In the genomic region with DNA sequence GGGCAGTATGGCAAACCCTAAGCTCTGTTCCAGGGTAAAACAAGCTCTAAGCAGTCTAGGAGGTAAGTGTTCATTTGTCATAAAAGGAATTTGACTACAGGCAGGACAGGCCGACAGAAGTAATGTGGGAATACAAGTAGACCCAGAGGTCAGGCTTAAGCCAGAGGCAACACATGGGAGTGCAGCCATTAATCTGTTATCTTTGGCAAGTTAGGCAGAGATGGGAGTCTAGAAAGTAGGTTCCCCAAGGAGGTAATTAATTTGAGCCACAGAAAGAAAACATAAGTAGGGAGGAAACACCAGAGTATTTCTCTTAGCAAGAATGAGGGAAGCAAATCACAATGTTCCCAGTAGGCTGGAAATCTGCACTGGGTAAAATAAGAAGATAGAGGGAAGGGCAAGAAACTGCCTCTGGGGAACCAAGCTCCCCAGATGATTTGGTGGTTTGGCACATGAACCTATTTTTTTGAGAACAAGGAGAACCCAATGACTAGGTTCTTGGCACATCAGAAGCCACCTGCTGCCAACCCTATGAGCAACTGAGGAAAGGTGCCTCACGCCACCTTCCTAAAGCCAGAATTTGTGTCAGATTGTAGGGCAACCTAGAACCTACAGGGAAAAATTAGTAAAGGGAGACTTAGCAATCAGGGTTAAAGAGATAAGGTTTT, we compare ENCODE assay signal across 29 cellular contexts.
DNase-seq lines count a peak whose midpoint lies in the region; ATAC-seq, FAIRE-seq and TF ChIP-seq lines count a peak whose summit lies in the region.
"Had no signal": no experiment of that assay in that cellular context is flagged by ENCODE, and none has a peak within 500 bp of the region (broad histone marks: within the 10 kb centered on the region; RNA-seq: fewer than 3 reads in every experiment).

No MANE protein-coding gene starts in this region.

- H3K27me3 ChIP-seq in astrocyte (ENCODE audit: insufficient read depth, low read length) = no peaks in the 10 kb centered on the region
- H3K27me3 ChIP-seq in tibial nerve = no peaks in the 10 kb centered on the region
- H3K27me3 ChIP-seq: right atrium auricular region had no signal

- no peak overlapping the region for H2AFZ ChIP-seq in astrocyte (ENCODE audit: low read depth, low read length)

- no peaks in the 10 kb centered on the region for H4K20me1 ChIP-seq in astrocyte (ENCODE audit: insufficient read depth, low read length)

- no peaks in the 10 kb centered on the region for H3K36me3 Mint-ChIP-seq in astrocyte (ENCODE audit: low read depth, unreplicated experiment)
- H3K36me3 Mint-ChIP-seq in osteocyte (ENCODE audit: unreplicated experiment) = no peaks in the 10 kb centered on the region
- H3K36me3 Mint-ChIP-seq: activated CD8-positive, alpha-beta memory T cell treated with anti-CD3 and anti-CD28 coated beads, Interleukin-2, amount 10 ng/mL, durations not matched to agents 7 days and 5 days; activated naive CD4-positive, alpha-beta T cell treated with anti-CD3 and anti-CD28 coated beads, Interleukin-2, amount 50 U/mL, for 72 hours; brain; naive B cell; WTC11 had no signal

- 45 to 53% methylated on average over 2 of the region's 2 CpGs for WGBS in tibial nerve, 2 donors

- H3K4me3 ChIP-seq in astrocyte (ENCODE audit: insufficient read depth, low read depth, low read length) = no peak overlapping the region
- no peak overlapping the region for H3K4me3 ChIP-seq in tibial nerve
- H3K4me3 ChIP-seq: GM12878, right atrium auricular region had no signal

- TF ChIP-seq CTCF in astrocyte (IDR thresholded peaks at IDR 0.05; ENCODE audit: insufficient read depth, low read depth, low read length) = no peak
- TF ChIP-seq CTCF in tibial nerve (IDR thresholded peaks at IDR 0.05) = no peak
- no peak for TF ChIP-seq CTCF in osteocyte (IDR thresholded peaks at IDR 0.05)

- peak; percentile 39 for DNase-seq in NCI-H82 (lab: John Stamatoyannopoulos, UW)
- no peak for DNase-seq in NCI-H82 treated with DMSO at 0.1 percent for 48 hours (lab: John Stamatoyannopoulos, UW; ENCODE audit: unreplicated experiment)
- peak; percentile 76 for DNase-seq in astrocyte (ENCODE audit: low read depth)
- peak; percentile 72 for DNase-seq in left kidney (ENCODE audit: low read depth, low spot score)
- no peak for DNase-seq in tibial nerve (ENCODE audit: low spot score in 2 of 2)
- no peak for DNase-seq in osteocyte (ENCODE audit: extremely low spot score, unreplicated experiment)
- DNase-seq in HEK293T (ENCODE audit: extremely low spot score) = no peak
- DNase-seq: activated CD4-positive, alpha-beta T cell treated with anti-CD3 and anti-CD28 coated beads, Interleukin-2, amount 50 U/mL, for 1 hour; activated CD8-positive, alpha-beta memory T cell treated with anti-CD3 and anti-CD28 coated beads, Interleukin-2, amount 10 ng/mL, durations not matched to agents 7 days and 5 days; effector CD8-positive, alpha-beta T cell; foreskin melanocyte; KG1; mesendoderm; naive B cell; NCI-H1694; NCI-H2171; NCI-H526 treated with DMSO at 0.1 percent for 48 hours; stimulated activated CD4-positive, alpha-beta T cell treated with anti-CD3 and anti-CD28 coated beads, Interleukin-15, amount 100 ng/mL, for 24 hours; stimulated activated naive CD8-positive, alpha-beta T cell treated with anti-CD3 and anti-CD28 coated beads, Interleukin-15, Interleukin-2, amounts not matched to agents 100 U/mL and 50 U/mL, for 24 hours had no signal

- no peak for ATAC-seq in GM18519 (IDR thresholded peaks at IDR 0.05; ENCODE audit: low FRiP score, unreplicated experiment)
- ATAC-seq: activated CD8-positive, alpha-beta memory T cell treated with anti-CD3 and anti-CD28 coated beads, Interleukin-2, amount 10 ng/mL, durations not matched to agents 7 days and 5 days; activated naive CD4-positive, alpha-beta T cell treated with anti-CD3 and anti-CD28 coated beads, Interleukin-2, amount 50 U/mL, for 72 hours; GM12878; left lobe of liver; SK-N-SH treated with all-trans-retinoic acid at 6 μM for 48 hours; stimulated activated naive CD8-positive, alpha-beta T cell treated with anti-CD3 and anti-CD28 coated beads, Interleukin-15, Interleukin-2, amounts not matched to agents 100 U/mL and 50 U/mL, for 24 hours; WTC11 had no signal

- no peak for TF ChIP-seq EP300 in tibial nerve (IDR thresholded peaks at IDR 0.05)

- POLR2A ChIA-PET in HEK293T (lab: Yijun Ruan, JAX) = no interaction called here

- H3K36me3 ChIP-seq in astrocyte (ENCODE audit: insufficient read depth, low read length) = no peaks in the 10 kb centered on the region
- no peaks in the 10 kb centered on the region for H3K36me3 ChIP-seq in tibial nerve
- H3K36me3 ChIP-seq: right atrium auricular region had no signal

- H3K27ac Mint-ChIP-seq in astrocyte (ENCODE audit: unreplicated experiment) (peak overlapping the region; percentile 2), osteocyte (ENCODE audit: unreplicated experiment) (no peak overlapping the region)
- H3K27ac Mint-ChIP-seq: activated CD8-positive, alpha-beta memory T cell treated with anti-CD3 and anti-CD28 coated beads, Interleukin-2, amount 10 ng/mL, durations not matched to agents 7 days and 5 days; activated naive CD4-positive, alpha-beta T cell treated with anti-CD3 and anti-CD28 coated beads, Interleukin-2, amount 50 U/mL, for 72 hours; naive B cell; WTC11 had no signal

- H3K79me2 ChIP-seq in astrocyte (ENCODE audit: insufficient read depth, low read length) = no peaks in the 10 kb centered on the region

- H3K4me2 ChIP-seq in astrocyte (ENCODE audit: low read length) = no peak overlapping the region

- H3K4me1 ChIP-seq in astrocyte (ENCODE audit: insufficient read depth, low read length) (no peaks in the 10 kb centered on the region), tibial nerve (peaks cover 0 to 6% (median 0%) of the 10 kb centered on the region in 4 donors)
- H3K4me1 ChIP-seq: right atrium auricular region had no signal

- no peaks in the 10 kb centered on the region for H3K9me3 ChIP-seq in astrocyte (ENCODE audit: insufficient read depth, low read depth, low read length)
- no peaks in the 10 kb centered on the region for H3K9me3 ChIP-seq in tibial nerve
- H3K9me3 ChIP-seq: right atrium auricular region had no signal

- H3K27ac ChIP-seq in astrocyte (ENCODE audit: low read depth, low read length) = no peak overlapping the region
- no peak overlapping the region for H3K27ac ChIP-seq in tibial nerve
- H3K27ac ChIP-seq: 22Rv1, right atrium auricular region, RWPE1 had no signal

- H3K27me3 Mint-ChIP-seq in astrocyte (ENCODE audit: low read depth, unreplicated experiment) (no peaks in the 10 kb centered on the region), osteocyte (ENCODE audit: unreplicated experiment) (peaks cover 5% of the 10 kb centered on the region)
- H3K27me3 Mint-ChIP-seq: activated CD8-positive, alpha-beta memory T cell treated with anti-CD3 and anti-CD28 coated beads, Interleukin-2, amount 10 ng/mL, durations not matched to agents 7 days and 5 days; brain had no signal

- no peak overlapping the region for H3K9ac ChIP-seq in astrocyte (ENCODE audit: low read length)

- peaks cover 4% of the 10 kb centered on the region for H3K4me1 Mint-ChIP-seq in astrocyte (ENCODE audit: low read depth, unreplicated experiment)
- H3K4me1 Mint-ChIP-seq in osteocyte (ENCODE audit: unreplicated experiment) = peaks cover 21% of the 10 kb centered on the region
- H3K4me1 Mint-ChIP-seq: activated CD8-positive, alpha-beta memory T cell treated with anti-CD3 and anti-CD28 coated beads, Interleukin-2, amount 10 ng/mL, durations not matched to agents 7 days and 5 days; naive B cell; WTC11 had no signal

- H3K4me3 Mint-ChIP-seq in astrocyte (ENCODE audit: unreplicated experiment) (no peak overlapping the region), osteocyte (ENCODE audit: unreplicated experiment) (no peak overlapping the region)
- H3K4me3 Mint-ChIP-seq: activated CD8-positive, alpha-beta memory T cell treated with anti-CD3 and anti-CD28 coated beads, Interleukin-2, amount 10 ng/mL, durations not matched to agents 7 days and 5 days; brain; naive B cell; WTC11 had no signal

- TF ChIP-seq POLR2A in tibial nerve (IDR thresholded peaks at IDR 0.05) = no peak

- CTCF ChIA-PET in HEK293T (lab: Yijun Ruan, JAX) = no interaction called here

- H3K9me3 Mint-ChIP-seq in astrocyte (ENCODE audit: unreplicated experiment) (no peaks in the 10 kb centered on the region), osteocyte (ENCODE audit: unreplicated experiment) (no peaks in the 10 kb centered on the region)
- H3K9me3 Mint-ChIP-seq: activated naive CD4-positive, alpha-beta T cell treated with anti-CD3 and anti-CD28 coated beads, Interleukin-2, amount 50 U/mL, for 72 hours; WTC11 had no signal

- no peak for FAIRE-seq in astrocyte (lab: Jason Lieb, UNC)
- FAIRE-seq: GM12878 had no signal

TF ChIP-seq in HEK293T, 16 proteins besides CTCF, POLR2A, EP300 and RAD21:
- TF ChIP-seq ELF4 (IDR thresholded peaks at IDR 0.05) (no peak), ZNF384 (IDR thresholded peaks at IDR 0.05) (no peak), L3MBTL2 (conservative IDR thresholded peaks at IDR 0.05) (no peak), NFRKB (IDR thresholded peaks at IDR 0.05) (no peak)

Comparison
In these comparisons a context has a peak if more than half of its experiments do, and no peak if none do; other contexts are left out.
1. DNase-seq: peak in NCI-H82 (single experiment), astrocyte (single experiment) and left kidney (single experiment); none in NCI-H82 treated with DMSO at 0.1 percent for 48 hours (single experiment), tibial nerve (0 of 2), osteocyte (single experiment) and HEK293T (single experiment).